ENCODE assay signal across 1 cellular context in the genomic region with DNA sequence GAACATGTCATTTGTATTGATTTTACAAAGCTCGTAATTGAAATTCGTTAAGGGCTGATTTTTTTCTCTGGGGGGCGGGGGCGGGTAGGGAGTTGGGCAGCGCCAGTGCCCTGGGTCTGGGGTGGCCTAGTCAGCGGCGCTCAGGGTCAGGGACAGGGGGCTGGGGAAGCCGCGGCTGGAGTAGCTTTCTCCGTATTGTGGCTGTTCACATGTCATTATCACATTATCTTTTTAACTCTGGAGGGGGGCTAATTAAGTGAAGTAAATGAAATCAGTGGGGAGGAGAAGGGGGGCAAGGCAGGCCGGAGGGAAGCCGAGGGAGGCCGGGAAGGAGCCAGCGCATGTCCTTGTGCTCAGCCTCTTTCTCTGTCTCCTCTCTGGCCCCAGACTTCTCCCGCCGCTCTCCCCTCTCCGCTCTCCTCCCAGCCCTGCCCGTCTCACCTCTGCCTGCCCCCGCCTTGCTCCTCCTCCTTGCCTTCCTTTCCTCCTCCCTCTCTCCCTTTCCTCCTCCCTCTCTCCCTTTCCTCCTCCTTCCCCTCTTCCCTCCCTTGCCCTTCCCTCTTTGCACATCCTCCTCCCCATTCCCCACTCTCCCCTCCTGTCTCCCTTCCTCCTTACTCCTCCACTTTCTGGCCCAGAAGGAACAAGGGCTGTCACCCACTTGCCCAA.
TF ChIP-seq lines count a peak whose summit lies in the region.

No MANE protein-coding gene starts in this region.

TF ChIP-seq in GM23338, 12 proteins besides CTCF, POLR2A, EP300 and RAD21 (continued from another document):
- TF ChIP-seq ZNF462 (CRISPR knock-in tag; IDR thresholded peaks at IDR 0.05) (no peak), ZNF331 (CRISPR knock-in tag; IDR thresholded peaks at IDR 0.05; ENCODE audit: low read depth) (no peak), JUNB (IDR thresholded peaks at IDR 0.05; ENCODE audit: unreplicated experiment) (no peak), NANOG (IDR thresholded peaks at IDR 0.05; ENCODE audit: borderline replicate concordance) (no peak), ZNF114 (CRISPR knock-in tag; IDR thresholded peaks at IDR 0.05) (no peak), POLR2AphosphoS5 (IDR thresholded peaks at IDR 0.05; ENCODE audit: low read depth) (no peak)
- TF ChIP-seq, protein P1, sequence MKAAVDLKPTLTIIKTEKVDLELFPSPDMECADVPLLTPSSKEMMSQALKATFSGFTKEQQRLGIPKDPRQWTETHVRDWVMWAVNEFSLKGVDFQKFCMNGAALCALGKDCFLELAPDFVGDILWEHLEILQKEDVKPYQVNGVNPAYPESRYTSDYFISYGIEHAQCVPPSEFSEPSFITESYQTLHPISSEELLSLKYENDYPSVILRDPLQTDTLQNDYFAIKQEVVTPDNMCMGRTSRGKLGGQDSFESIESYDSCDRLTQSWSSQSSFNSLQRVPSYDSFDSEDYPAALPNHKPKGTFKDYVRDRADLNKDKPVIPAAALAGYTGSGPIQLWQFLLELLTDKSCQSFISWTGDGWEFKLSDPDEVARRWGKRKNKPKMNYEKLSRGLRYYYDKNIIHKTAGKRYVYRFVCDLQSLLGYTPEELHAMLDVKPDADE (IDR thresholded peaks at IDR 0.05): no peak
TF ChIP-seq in GM23338: peak in this region for 0.
